ENCODE assay signal across 25 cellular contexts in the genomic region with DNA sequence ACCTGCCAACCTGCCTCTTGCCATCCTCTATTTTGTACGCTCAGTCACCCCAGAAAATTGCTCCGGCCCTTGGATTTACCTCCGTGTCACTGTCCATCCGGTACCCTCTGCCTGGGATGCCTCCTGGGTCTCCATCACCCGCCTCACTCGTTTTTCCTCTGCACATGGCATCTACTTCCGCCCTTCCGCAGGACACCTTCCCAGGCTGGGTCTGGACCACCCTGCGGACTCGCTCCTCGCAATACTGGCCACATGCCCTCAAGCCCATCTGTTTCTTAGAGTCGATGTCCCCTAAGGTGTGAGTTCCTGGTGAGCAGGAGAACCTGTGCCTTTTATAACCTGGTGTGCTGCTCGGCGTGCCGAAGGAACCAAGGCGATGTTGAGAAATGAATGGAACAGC. TPM values are rescaled to one million over a fixed set of nuclear protein-coding genes. Genes with fewer than 3 reads are reported as not detected.
DNase-seq lines count a peak whose midpoint lies in the region; ATAC-seq, FAIRE-seq and TF ChIP-seq lines count a peak whose summit lies in the region.
"Had no signal": no experiment of that assay in that cellular context is flagged by ENCODE, and none has a peak within 500 bp of the region (broad histone marks: within the 10 kb centered on the region; RNA-seq: fewer than 3 reads in every experiment).

No MANE protein-coding gene starts in this region.

- no peaks in the 10 kb centered on the region for H3K27me3 Mint-ChIP-seq in naive thymus-derived CD8-positive, alpha-beta T cell
- peaks cover 3% of the 10 kb centered on the region for H3K27me3 Mint-ChIP-seq in activated T-helper 2 cell treated with anti-CD3 and anti-CD28 coated beads, Interferon-gamma antibody, Interleukin-2, Interleukin-4, amounts not matched to agents 10 μg/mL and 5 μg/mL and 100 μg/mL, durations not matched to agents 14 hours and 24 hours and 36 hours (ENCODE audit: low read depth)

- intact Hi-C loops in activated T-helper 2 cell treated with anti-CD3 and anti-CD28 coated beads, Interferon-gamma antibody, Interleukin-2, Interleukin-4, amounts not matched to agents 10 μg/mL and 5 μg/mL and 100 μg/mL, durations not matched to agents 14 hours and 24 hours and 36 hours (cut with micrococcal nuclease): no loop called here

- H3K9me3 Mint-ChIP-seq in naive thymus-derived CD8-positive, alpha-beta T cell: peaks cover 0 to 7% (median 0%) of the 10 kb centered on the region in 9 donors
- H3K9me3 Mint-ChIP-seq in activated T-helper 2 cell treated with anti-CD3 and anti-CD28 coated beads, Interferon-gamma antibody, Interleukin-2, Interleukin-4, amounts not matched to agents 10 μg/mL and 5 μg/mL and 100 μg/mL, durations not matched to agents 14 hours and 24 hours and 36 hours: peaks cover 4% of the 10 kb centered on the region

- FAIRE-seq in bronchial epithelial cell (lab: Jason Lieb, UNC): peak; percentile 7
- FAIRE-seq: H54 had no signal

- TF ChIP-seq CTCF in bronchial epithelial cell (IDR thresholded peaks at IDR 0.05; ENCODE audit: insufficient read depth, low read length, severe bottlenecking): no peak

- peak overlapping the region in 7 of 10 donors; percentile 15 to 82 (median 51) for H3K4me3 Mint-ChIP-seq in naive thymus-derived CD8-positive, alpha-beta T cell
- no peak overlapping the region for H3K4me3 Mint-ChIP-seq in activated T-helper 2 cell treated with anti-CD3 and anti-CD28 coated beads, Interferon-gamma antibody, Interleukin-2, Interleukin-4, amounts not matched to agents 10 μg/mL and 5 μg/mL and 100 μg/mL, durations not matched to agents 14 hours and 24 hours and 36 hours (ENCODE audit: low read depth)
- H3K4me3 Mint-ChIP-seq: activated CD4-positive, alpha-beta memory T cell treated with anti-CD3 and anti-CD28 coated beads, Interleukin-2, amount 10 ng/mL, durations not matched to agents 7 days and 5 days; T-helper 2 cell treated with Interferon-gamma antibody and Interleukin-4, amounts not matched to agents 5 μg/mL and 100 μg/mL, for 36 hours had no signal

- peaks cover 4 to 36% (median 22%) of the 10 kb centered on the region in 3 donors for H3K36me3 Mint-ChIP-seq in naive thymus-derived CD8-positive, alpha-beta T cell
- H3K36me3 Mint-ChIP-seq in activated T-helper 2 cell treated with anti-CD3 and anti-CD28 coated beads, Interferon-gamma antibody, Interleukin-2, Interleukin-4, amounts not matched to agents 10 μg/mL and 5 μg/mL and 100 μg/mL, durations not matched to agents 14 hours and 24 hours and 36 hours (ENCODE audit: low read depth): peaks cover 5% of the 10 kb centered on the region

- no peaks in the 10 kb centered on the region for H3K36me3 ChIP-seq in bronchial epithelial cell (ENCODE audit: control insufficient read depth, insufficient read depth, low read length)
- H3K36me3 ChIP-seq: brain microvascular endothelial cell, thyroid gland had no signal

- H3K4me1 Mint-ChIP-seq in naive thymus-derived CD8-positive, alpha-beta T cell: peaks cover 54 to 99% (median 97%) of the 10 kb centered on the region in 4 donors
- peaks cover 40% of the 10 kb centered on the region for H3K4me1 Mint-ChIP-seq in activated T-helper 2 cell treated with anti-CD3 and anti-CD28 coated beads, Interferon-gamma antibody, Interleukin-2, Interleukin-4, amounts not matched to agents 10 μg/mL and 5 μg/mL and 100 μg/mL, durations not matched to agents 14 hours and 24 hours and 36 hours (ENCODE audit: low read depth)

- no peak for ATAC-seq in naive thymus-derived CD8-positive, alpha-beta T cell
- no peak for ATAC-seq in HG03135 (IDR thresholded peaks at IDR 0.05; ENCODE audit: unreplicated experiment)
- no peak for ATAC-seq in HG03521 (IDR thresholded peaks at IDR 0.05; ENCODE audit: unreplicated experiment)
- ATAC-seq: left cardiac atrium, right cardiac atrium had no signal

- peak overlapping the region in 9 of 10 donors; percentile 70 to 96 (median 85) for H3K27ac Mint-ChIP-seq in naive thymus-derived CD8-positive, alpha-beta T cell
- no peak overlapping the region for H3K27ac Mint-ChIP-seq in activated T-helper 2 cell treated with anti-CD3 and anti-CD28 coated beads, Interferon-gamma antibody, Interleukin-2, Interleukin-4, amounts not matched to agents 10 μg/mL and 5 μg/mL and 100 μg/mL, durations not matched to agents 14 hours and 24 hours and 36 hours
- H3K27ac Mint-ChIP-seq: activated CD4-positive, alpha-beta memory T cell treated with anti-CD3 and anti-CD28 coated beads, Interleukin-2, amount 10 ng/mL, durations not matched to agents 7 days and 5 days; T-helper 2 cell treated with Interferon-gamma antibody and Interleukin-4, amounts not matched to agents 5 μg/mL and 100 μg/mL, for 36 hours had no signal

- no peaks in the 10 kb centered on the region for H3K27me3 ChIP-seq in bronchial epithelial cell (ENCODE audit: control insufficient read depth, insufficient read depth, low read length)
- H3K27me3 ChIP-seq: brain microvascular endothelial cell, thyroid gland had no signal

- H3K4me3 ChIP-seq in bronchial epithelial cell (ENCODE audit: low read depth, low read length): no peak overlapping the region
- H3K4me3 ChIP-seq: BLaER1, thyroid gland had no signal

- DNase-seq in stimulated activated CD4-positive, alpha-beta T cell treated with anti-CD3 and anti-CD28 coated beads, Interleukin-4, amount 100 ng/mL, for 24 hours: peak; percentile 2
- DNase-seq in stimulated activated CD4-positive, alpha-beta T cell treated with anti-CD3 and anti-CD28 coated beads, Interleukin-1b, Interleukin-23, amount 100 ng/mL, for 48 hours: no peak
- no peak for DNase-seq in bronchial epithelial cell (ENCODE audit: low read depth)
- no peak for DNase-seq in naive thymus-derived CD8-positive, alpha-beta T cell
- no peak for DNase-seq in activated T-helper 2 cell treated with anti-CD3 and anti-CD28 coated beads, Interferon-gamma antibody, Interleukin-2, Interleukin-4, amounts not matched to agents 10 μg/mL and 5 μg/mL and 100 μg/mL, durations not matched to agents 14 hours and 24 hours and 36 hours (ENCODE audit: low spot score)
- DNase-seq: activated CD4-positive, alpha-beta memory T cell treated with anti-CD3 and anti-CD28 coated beads, Interleukin-2, amount 10 ng/mL, durations not matched to agents 7 days and 5 days; activated CD4-positive, CD25-positive, alpha-beta regulatory T cell treated with anti-CD3 and anti-CD28 coated beads, Interleukin-2, amount 50 U/mL, for 72 hours; activated naive CD4-positive, alpha-beta T cell; activated T-cell treated with anti-CD3 and anti-CD28 coated beads for 4 hours; amniotic stem cell; brain microvascular endothelial cell; effector CD4-positive, alpha-beta T cell; hippocampal formation; left cardiac atrium; NCI-H146; NCI-H748 treated with DMSO at 0.1 percent for 48 hours; right cardiac atrium; SHP77; thyroid gland had no signal

- POLR2A ChIA-PET in naive thymus-derived CD8-positive, alpha-beta T cell (lab: Charles Lee): interaction anchor here (3.5 kb wide), 1 partner anchor 11 kb away, joined by 12 read pairs; no protein-coding TSS in a partner anchor

RNA-seq across cellular contexts. Expression of gene APBA2, which starts 58.5 kb away (rescaled TPM):
- total RNA-seq in bronchial epithelial cell: 4.4 and 5.3 TPM in 2 replicates
- 100 to 1,000 TPM; 206 to 216 TPM for total RNA-seq in naive thymus-derived CD8-positive, alpha-beta T cell
- polyA plus RNA-seq in naive thymus-derived CD8-positive, alpha-beta T cell: 100 to 1,000 TPM in 1 of 3 donors, 10 to 100 TPM in 2; 75.5 to 164 (median 95.1) TPM
- total RNA-seq in activated T-helper 2 cell treated with anti-CD3 and anti-CD28 coated beads, Interferon-gamma antibody, Interleukin-2, Interleukin-4, amounts not matched to agents 10 μg/mL and 5 μg/mL and 100 μg/mL, durations not matched to agents 14 hours and 24 hours and 36 hours: 1.1 and 1.2 TPM in 2 replicates
- total RNA-seq: LHCN-M2 had no signal

Comparison
In these comparisons a context has a peak if more than half of its experiments do, and no peak if none do; other contexts are left out.
1. RNA of gene APBA2, which starts 58.5 kb away (total RNA-seq): 206 to 216 TPM in naive thymus-derived CD8-positive, alpha-beta T cell; 4.4 to 5.3 TPM in bronchial epithelial cell and 1.1 to 1.2 TPM in activated T-helper 2 cell treated with anti-CD3 and anti-CD28 coated beads, Interferon-gamma antibody, Interleukin-2, Interleukin-4, amounts not matched to agents 10 μg/mL and 5 μg/mL and 100 μg/mL, durations not matched to agents 14 hours and 24 hours and 36 hours; every median in the first group is over 10 times any median in the second.